ENCODE assay signal across 34 cellular contexts in the genomic region with DNA sequence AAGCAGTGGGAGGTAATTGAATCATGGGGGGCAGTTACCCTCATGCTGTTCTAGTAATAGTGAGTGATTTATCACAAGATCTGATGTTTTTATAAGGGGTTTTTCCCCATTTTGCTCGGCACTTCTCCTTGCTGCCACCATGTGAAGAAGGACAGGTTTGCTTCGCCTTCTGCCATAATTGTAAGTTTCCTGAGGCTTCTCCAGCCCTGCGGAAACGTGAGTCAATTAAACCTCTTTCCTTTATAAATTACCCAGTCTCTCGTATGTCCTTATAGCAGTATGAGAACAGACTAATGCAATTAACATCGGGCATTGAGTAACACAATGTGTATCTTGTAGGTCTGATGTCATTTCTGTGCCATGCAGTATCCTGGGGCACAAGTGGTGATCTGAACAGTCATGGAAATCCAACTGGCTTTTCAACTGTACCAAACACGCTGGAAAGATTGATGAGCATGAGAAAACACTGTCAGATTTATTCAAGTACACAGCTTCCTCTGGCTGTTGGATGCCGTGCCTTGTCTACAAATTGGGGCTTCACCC.
"Had no signal": no experiment of that assay in that cellular context is flagged by ENCODE, and none has a peak within 500 bp of the region (broad histone marks: within the 10 kb centered on the region; RNA-seq: fewer than 3 reads in every experiment).

No MANE protein-coding gene starts in this region.

- H2AFZ ChIP-seq: hepatocyte had no signal

- H3K27me3 ChIP-seq: adrenal gland, brain microvascular endothelial cell, esophagus muscularis mucosa, gastroesophageal sphincter, heart right ventricle, hepatocyte had no signal

- H3K27ac ChIP-seq: adrenal gland, brain microvascular endothelial cell, esophagus muscularis mucosa, gastroesophageal sphincter, heart right ventricle, hepatocyte had no signal

- H3K27me3 Mint-ChIP-seq: activated CD4-positive, alpha-beta T cell treated with anti-CD3 and anti-CD28 coated beads for 36 hours; activated CD4-positive, alpha-beta T cell treated with anti-CD3 and anti-CD28 coated beads, Interleukin-2, amount 10 ng/mL, durations not matched to agents 24 days and 14 days; activated CD8-positive, alpha-beta memory T cell treated with anti-CD3 and anti-CD28 coated beads, Interleukin-2, amount 10 ng/mL, durations not matched to agents 7 days and 5 days; activated naive CD4-positive, alpha-beta T cell treated with anti-CD3 and anti-CD28 coated beads, Interleukin-2, amount 50 U/mL, for 24 hours; activated naive CD8-positive, alpha-beta T cell treated with anti-CD3 and anti-CD28 coated beads for 36 hours; activated naive CD8-positive, alpha-beta T cell treated with anti-CD3 and anti-CD28 coated beads, Interleukin-2, amount 50 U/mL, for 24 hours; effector memory CD8-positive, alpha-beta T cell had no signal

- DNase-seq: activated CD4-positive, alpha-beta memory T cell treated with anti-CD3 and anti-CD28 coated beads for 36 hours; activated CD4-positive, alpha-beta T cell treated with anti-CD3 and anti-CD28 coated beads for 36 hours; activated CD4-positive, alpha-beta T cell treated with anti-CD3 and anti-CD28 coated beads, Interleukin-2, amount 10 ng/mL, durations not matched to agents 24 days and 14 days; activated CD4-positive, CD25-positive, alpha-beta regulatory T cell; activated CD4-positive, CD25-positive, alpha-beta regulatory T cell treated with anti-CD3 and anti-CD28 coated beads, Interleukin-2, amount 50 U/mL, for 72 hours; activated CD8-positive, alpha-beta memory T cell treated with anti-CD3 and anti-CD28 coated beads, Interleukin-2, amount 10 ng/mL, durations not matched to agents 7 days and 5 days; activated CD8-positive, alpha-beta memory T cell treated with anti-CD3 and anti-CD28 coated beads, Interleukin-2, amount 50 U/mL, for 4 hours; activated CD8-positive, alpha-beta T cell treated with anti-CD3 and anti-CD28 coated beads, Interleukin-2, amount 10 ng/mL, durations not matched to agents 7 days and 5 days; activated effector memory CD4-positive, alpha-beta T cell treated with anti-CD3 and anti-CD28 coated beads, Interleukin-2, amount 50 U/mL, for 16 hours; activated naive CD4-positive, alpha-beta T cell treated with anti-CD3 and anti-CD28 coated beads for 36 hours; activated naive CD8-positive, alpha-beta T cell treated with anti-CD3 and anti-CD28 coated beads for 36 hours; activated naive CD8-positive, alpha-beta T cell treated with anti-CD3 and anti-CD28 coated beads, Interleukin-2, amount 50 U/mL, for 24 hours; activated T-cell treated with anti-CD3 and anti-CD28 coated beads, Interleukin-2, amount 50 U/mL, for 1 hour; activated T-cell treated with anti-CD3 and anti-CD28 coated beads, Interleukin-2, amount 50 U/mL, for 48 hours; adrenal gland; anterior cingulate cortex; brain microvascular endothelial cell; caudate nucleus; cortex of kidney; dermis blood vessel endothelial cell; effector CD4-positive, alpha-beta T cell; effector memory CD8-positive, alpha-beta T cell; foreskin melanocyte; heart right ventricle; T-helper 1 cell; T-helper 17 cell; T1000 had no signal

- H3K4me2 ChIP-seq: hepatocyte had no signal

- H3K36me3 Mint-ChIP-seq: activated CD4-positive, alpha-beta memory T cell treated with anti-CD3 and anti-CD28 coated beads for 36 hours; activated CD8-positive, alpha-beta memory T cell treated with anti-CD3 and anti-CD28 coated beads, Interleukin-2, amount 10 ng/mL, durations not matched to agents 7 days and 5 days; activated naive CD4-positive, alpha-beta T cell treated with anti-CD3 and anti-CD28 coated beads, Interleukin-2, amount 50 U/mL, for 24 hours; activated naive CD8-positive, alpha-beta T cell treated with anti-CD3 and anti-CD28 coated beads for 36 hours had no signal

- H3K9me3 ChIP-seq: adrenal gland, esophagus muscularis mucosa, gastroesophageal sphincter, heart right ventricle had no signal

- H3K79me2 ChIP-seq: hepatocyte had no signal

- H3K27ac Mint-ChIP-seq: activated CD4-positive, alpha-beta memory T cell treated with anti-CD3 and anti-CD28 coated beads for 36 hours; activated CD4-positive, alpha-beta T cell treated with anti-CD3 and anti-CD28 coated beads for 36 hours; activated CD4-positive, alpha-beta T cell treated with anti-CD3 and anti-CD28 coated beads, Interleukin-2, amount 10 ng/mL, durations not matched to agents 24 days and 14 days; activated CD8-positive, alpha-beta memory T cell treated with anti-CD3 and anti-CD28 coated beads, Interleukin-2, amount 10 ng/mL, durations not matched to agents 7 days and 5 days; activated CD8-positive, alpha-beta T cell treated with anti-CD3 and anti-CD28 coated beads, Interleukin-2, amount 10 ng/mL, durations not matched to agents 7 days and 5 days; activated naive CD4-positive, alpha-beta T cell treated with anti-CD3 and anti-CD28 coated beads for 36 hours; activated naive CD4-positive, alpha-beta T cell treated with anti-CD3 and anti-CD28 coated beads, Interleukin-2, amount 50 U/mL, for 24 hours; activated naive CD8-positive, alpha-beta T cell treated with anti-CD3 and anti-CD28 coated beads for 36 hours; activated naive CD8-positive, alpha-beta T cell treated with anti-CD3 and anti-CD28 coated beads, Interleukin-2, amount 50 U/mL, for 24 hours; activated T-helper 1 cell treated with anti-CD3 and anti-CD28 coated beads, Interleukin-12 subunit alpha, Interleukin-12 subunit beta, Interleukin-2, Interleukin-4 antibody, amounts not matched to agents 30 ng/mL and 10 ng/mL and 1 ng/mL, durations not matched to agents 14 hours and 24 hours and 36 hours; activated T-helper 2 cell treated with anti-CD3 and anti-CD28 coated beads, Interferon-gamma antibody, Interleukin-2, Interleukin-4, amounts not matched to agents 10 μg/mL and 5 μg/mL and 100 μg/mL, durations not matched to agents 14 hours and 24 hours and 36 hours; effector memory CD8-positive, alpha-beta T cell; T-helper 17 cell; T-helper 2 cell treated with Interferon-gamma antibody and Interleukin-4, amounts not matched to agents 5 μg/mL and 100 μg/mL, for 36 hours had no signal

- ATAC-seq: activated CD4-positive, alpha-beta T cell treated with anti-CD3 and anti-CD28 coated beads for 36 hours; activated CD8-positive, alpha-beta memory T cell treated with anti-CD3 and anti-CD28 coated beads, Interleukin-2, amount 10 ng/mL, durations not matched to agents 7 days and 5 days; activated CD8-positive, alpha-beta T cell treated with anti-CD3 and anti-CD28 coated beads, Interleukin-2, amount 10 ng/mL, durations not matched to agents 7 days and 5 days; activated naive CD8-positive, alpha-beta T cell treated with anti-CD3 and anti-CD28 coated beads, Interleukin-2, amount 50 U/mL, for 24 hours; effector memory CD8-positive, alpha-beta T cell; gastroesophageal sphincter; heart right ventricle; T-helper 17 cell had no signal

- H3K36me3 ChIP-seq: adrenal gland, brain microvascular endothelial cell, esophagus muscularis mucosa, gastroesophageal sphincter, heart right ventricle had no signal

- H3K4me3 Mint-ChIP-seq: activated CD4-positive, alpha-beta memory T cell treated with anti-CD3 and anti-CD28 coated beads for 36 hours; activated CD4-positive, alpha-beta T cell treated with anti-CD3 and anti-CD28 coated beads for 36 hours; activated CD4-positive, alpha-beta T cell treated with anti-CD3 and anti-CD28 coated beads, Interleukin-2, amount 10 ng/mL, durations not matched to agents 24 days and 14 days; activated CD8-positive, alpha-beta memory T cell treated with anti-CD3 and anti-CD28 coated beads, Interleukin-2, amount 10 ng/mL, durations not matched to agents 7 days and 5 days; activated CD8-positive, alpha-beta T cell treated with anti-CD3 and anti-CD28 coated beads, Interleukin-2, amount 10 ng/mL, durations not matched to agents 7 days and 5 days; activated naive CD4-positive, alpha-beta T cell treated with anti-CD3 and anti-CD28 coated beads for 36 hours; activated naive CD4-positive, alpha-beta T cell treated with anti-CD3 and anti-CD28 coated beads, Interleukin-2, amount 50 U/mL, for 24 hours; activated naive CD8-positive, alpha-beta T cell treated with anti-CD3 and anti-CD28 coated beads for 36 hours; activated naive CD8-positive, alpha-beta T cell treated with anti-CD3 and anti-CD28 coated beads, Interleukin-2, amount 50 U/mL, for 24 hours; activated T-helper 1 cell treated with anti-CD3 and anti-CD28 coated beads, Interleukin-12 subunit alpha, Interleukin-12 subunit beta, Interleukin-2, Interleukin-4 antibody, amounts not matched to agents 30 ng/mL and 10 ng/mL and 1 ng/mL, durations not matched to agents 14 hours and 24 hours and 36 hours; effector memory CD8-positive, alpha-beta T cell; T-helper 17 cell; T-helper 2 cell treated with Interferon-gamma antibody and Interleukin-4, amounts not matched to agents 5 μg/mL and 100 μg/mL, for 36 hours had no signal

- H3K4me3 ChIP-seq: adrenal gland, esophagus muscularis mucosa, gastroesophageal sphincter, heart right ventricle, hepatocyte had no signal

- H3K9me3 Mint-ChIP-seq: activated CD4-positive, alpha-beta memory T cell treated with anti-CD3 and anti-CD28 coated beads for 36 hours; activated CD4-positive, alpha-beta T cell treated with anti-CD3 and anti-CD28 coated beads, Interleukin-2, amount 10 ng/mL, durations not matched to agents 24 days and 14 days; activated naive CD4-positive, alpha-beta T cell treated with anti-CD3 and anti-CD28 coated beads for 36 hours; activated naive CD4-positive, alpha-beta T cell treated with anti-CD3 and anti-CD28 coated beads, Interleukin-2, amount 50 U/mL, for 24 hours; activated naive CD8-positive, alpha-beta T cell treated with anti-CD3 and anti-CD28 coated beads for 36 hours; activated naive CD8-positive, alpha-beta T cell treated with anti-CD3 and anti-CD28 coated beads, Interleukin-2, amount 50 U/mL, for 24 hours; activated T-helper 1 cell treated with anti-CD3 and anti-CD28 coated beads, Interleukin-12 subunit alpha, Interleukin-12 subunit beta, Interleukin-2, Interleukin-4 antibody, amounts not matched to agents 30 ng/mL and 10 ng/mL and 1 ng/mL, durations not matched to agents 14 hours and 24 hours and 36 hours; activated T-helper 2 cell treated with anti-CD3 and anti-CD28 coated beads, Interferon-gamma antibody, Interleukin-2, Interleukin-4, amounts not matched to agents 10 μg/mL and 5 μg/mL and 100 μg/mL, durations not matched to agents 14 hours and 24 hours and 36 hours; effector memory CD8-positive, alpha-beta T cell; T-helper 2 cell treated with Interferon-gamma antibody and Interleukin-4, amounts not matched to agents 5 μg/mL and 100 μg/mL, for 36 hours had no signal

- H3K4me1 ChIP-seq: adrenal gland, esophagus muscularis mucosa, gastroesophageal sphincter, heart right ventricle had no signal

- H3K4me1 Mint-ChIP-seq: activated CD4-positive, alpha-beta T cell treated with anti-CD3 and anti-CD28 coated beads for 36 hours; activated CD4-positive, alpha-beta T cell treated with anti-CD3 and anti-CD28 coated beads, Interleukin-2, amount 10 ng/mL, durations not matched to agents 24 days and 14 days; activated CD8-positive, alpha-beta memory T cell treated with anti-CD3 and anti-CD28 coated beads, Interleukin-2, amount 10 ng/mL, durations not matched to agents 7 days and 5 days; activated naive CD4-positive, alpha-beta T cell treated with anti-CD3 and anti-CD28 coated beads, Interleukin-2, amount 50 U/mL, for 24 hours; activated naive CD8-positive, alpha-beta T cell treated with anti-CD3 and anti-CD28 coated beads for 36 hours; activated naive CD8-positive, alpha-beta T cell treated with anti-CD3 and anti-CD28 coated beads, Interleukin-2, amount 50 U/mL, for 24 hours; T-helper 17 cell had no signal
